Comparison of ENCODE assay signal across 11 cellular contexts in the genomic region with DNA sequence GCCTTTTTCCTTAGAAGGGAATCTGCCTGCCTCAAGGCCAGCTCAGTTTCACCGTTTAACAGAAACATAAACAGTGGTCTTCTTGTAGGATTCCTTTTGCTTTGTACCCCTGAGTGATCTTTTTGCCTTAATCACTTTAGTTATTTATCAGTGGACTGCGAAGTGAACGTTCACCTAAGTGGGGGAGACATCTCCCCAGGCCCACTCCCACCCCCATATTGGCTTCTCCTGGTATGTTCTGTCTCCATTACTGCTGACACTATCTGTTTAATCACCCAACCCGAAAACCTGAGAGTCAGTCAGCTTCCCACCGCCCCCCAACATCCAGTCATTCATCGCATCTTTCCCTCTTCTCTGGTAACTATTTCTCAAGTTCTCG. TPM values are rescaled to one million over a fixed set of nuclear protein-coding genes. Genes with fewer than 3 reads are reported as not detected.
A peak's percentile ranks its signal among the peaks of the same experiment; 100 is the strongest.
DNase-seq lines count a peak whose midpoint lies in the region; ATAC-seq, FAIRE-seq and TF ChIP-seq lines count a peak whose summit lies in the region.
"Had no signal": no experiment of that assay in that cellular context is flagged by ENCODE, and none has a peak within 500 bp of the region (broad histone marks: within the 10 kb centered on the region; RNA-seq: fewer than 3 reads in every experiment).

No MANE protein-coding gene starts in this region.

- H3K9me3 ChIP-seq in BLaER1 (no peaks in the 10 kb centered on the region), HUES64 (ENCODE audit: insufficient read depth, low read depth, low read length) (no peaks in the 10 kb centered on the region)

- peak overlapping the region; percentile 87 for H3K9ac ChIP-seq in BLaER1
- H3K9ac ChIP-seq in HUES64 (ENCODE audit: low read depth, low read length) = no peak overlapping the region

- ATAC-seq in naive B cell (ENCODE audit: low read depth in 2 of 2) = no peak
- no peak for ATAC-seq in HG03135 (IDR thresholded peaks at IDR 0.05; ENCODE audit: unreplicated experiment)

- H3K27me3 Mint-ChIP-seq in brain (peaks cover 19% of the 10 kb centered on the region), naive B cell (no peaks in the 10 kb centered on the region)

- H3K36me3 Mint-ChIP-seq in brain = peaks cover 49% of the 10 kb centered on the region
- H3K36me3 Mint-ChIP-seq in naive B cell = peaks cover 12 to 16% of the 10 kb centered on the region in 2 donors

- H3K9me3 Mint-ChIP-seq in brain (no peaks in the 10 kb centered on the region), naive B cell (no peaks in the 10 kb centered on the region)

- H3K36me3 ChIP-seq in BLaER1 (peaks cover 48% of the 10 kb centered on the region), HUES64 (ENCODE audit: insufficient read depth, low read length) (peaks cover 52% of the 10 kb centered on the region)

- peaks cover 9% of the 10 kb centered on the region; the same call in 1 of the 2 replicates for H4K20me1 ChIP-seq in BLaER1

- FAIRE-seq in GM19239 (lab: Jason Lieb, UNC) = no peak
- FAIRE-seq: G401.6 had no signal

- H3K27me3 ChIP-seq in BLaER1 (no peaks in the 10 kb centered on the region), HUES64 (ENCODE audit: insufficient read depth, low read length) (no peaks in the 10 kb centered on the region)

- DNase-seq in naive B cell (no peak), Kasumi-1 (lab: John Stamatoyannopoulos, UW) (no peak), anterior cingulate cortex (lab: John Stamatoyannopoulos, UW) (no peak), GM19239 (ENCODE audit: insufficient read length, low spot score) (no peak)
- DNase-seq: amygdala, SIG-M5 had no signal

- peak overlapping the region; percentile 3 to 98 (median 66) for H3K27ac Mint-ChIP-seq in brain
- peak overlapping the region in 1 of 6 donors; percentile 61 for H3K27ac Mint-ChIP-seq in naive B cell

- H3K4me3 ChIP-seq in BLaER1 = peak overlapping the region; percentile 97
- H3K4me3 ChIP-seq in HUES64 (ENCODE audit: low read length) = peak overlapping the region; percentile 98

- WGBS in HUES64 = 87% methylated on average over 7 of the region's 7 CpGs

- peaks cover 61% of the 10 kb centered on the region for H3K4me1 ChIP-seq in BLaER1
- H3K4me1 ChIP-seq in HUES64 (ENCODE audit: insufficient read depth, low read length) = no peaks in the 10 kb centered on the region

- H3K4me3 Mint-ChIP-seq in brain = peak overlapping the region; percentile 92 to 99 (median 96)
- peak overlapping the region in 7 of 8 donors; percentile 40 to 97 (median 74) for H3K4me3 Mint-ChIP-seq in naive B cell

- H3K4me1 Mint-ChIP-seq in brain = peaks cover 86% of the 10 kb centered on the region
- H3K4me1 Mint-ChIP-seq in naive B cell = peaks cover 45 to 65% (median 54%) of the 10 kb centered on the region in 3 donors

- peak overlapping the region; percentile 95 for H3K4me2 ChIP-seq in BLaER1

- TF ChIP-seq CTCF in brain (conservative IDR thresholded peaks at IDR 0.05) = no peak

- H3K27ac ChIP-seq in BLaER1 = peak overlapping the region; percentile 79
- H3K27ac ChIP-seq in HUES64 (ENCODE audit: low read depth, low read length) = no peak overlapping the region

RNA-seq across cellular contexts. Expression of a gene that starts 1.4 kb away (rescaled TPM):
- polyA plus RNA-seq in HUES64 (2013, experiment 1 of 2) = 62.8 TPM
- polyA plus RNA-seq in HUES64 (2013, experiment 2 of 2) = 59.7 TPM
- polyA plus RNA-seq in brain (ENCODE audit: insufficient read depth, low read depth, low replicate concordance) (20.2 TPM), naive B cell (ENCODE audit: low read depth in 6 of 6) (10 to 100 TPM; 17.7 to 30.8 (median 24.5) TPM)

RNA-seq across cellular contexts. Expression of a gene that starts 1.6 kb away (rescaled TPM):
- 2.8 TPM for polyA plus RNA-seq in HUES64 (2013, experiment 1 of 2)
- polyA plus RNA-seq in HUES64 (2013, experiment 2 of 2) = 3.7 TPM
- 3.7 TPM for polyA plus RNA-seq in brain (ENCODE audit: insufficient read depth, low read depth, low replicate concordance)
- 1 to 10 TPM; 3.6 to 6.7 (median 5.0) TPM for polyA plus RNA-seq in naive B cell (ENCODE audit: low read depth in 6 of 6)
